12 cellular contexts compared by ENCODE assay signal in the genomic region with DNA sequence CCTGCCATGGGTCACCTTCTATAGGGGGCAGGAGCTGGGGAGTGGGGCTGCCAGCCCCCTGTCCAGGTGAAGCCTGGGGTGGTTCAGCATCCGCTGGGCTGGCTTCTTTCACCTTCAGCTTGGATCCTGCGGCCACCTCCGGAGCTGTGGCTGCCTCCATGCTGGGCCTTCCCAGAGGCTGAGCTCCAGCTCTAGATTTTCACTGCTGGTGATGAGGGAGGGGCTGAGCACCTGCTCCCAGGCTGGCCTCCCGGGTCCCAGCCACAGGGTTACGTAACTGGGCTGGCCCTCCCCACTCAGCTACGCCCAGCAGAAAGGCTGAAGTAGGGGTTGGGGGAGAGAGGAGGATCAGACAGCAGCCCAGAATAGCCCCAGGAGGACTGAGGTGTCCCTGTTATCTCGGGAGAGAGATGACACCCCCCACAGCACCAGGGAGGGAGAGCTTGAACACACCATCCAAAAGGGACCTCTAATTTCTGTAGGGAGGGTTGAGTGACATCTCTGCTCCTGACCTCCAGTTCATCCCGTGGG. TPM values are rescaled to one million over a fixed set of nuclear protein-coding genes. Genes with fewer than 3 reads are reported as not detected.
DNase-seq lines count a peak whose midpoint lies in the region; ATAC-seq, FAIRE-seq and TF ChIP-seq lines count a peak whose summit lies in the region.
"Had no signal": no experiment of that assay in that cellular context is flagged by ENCODE, and none has a peak within 500 bp of the region (broad histone marks: within the 10 kb centered on the region; RNA-seq: fewer than 3 reads in every experiment).

A gene with protein sequence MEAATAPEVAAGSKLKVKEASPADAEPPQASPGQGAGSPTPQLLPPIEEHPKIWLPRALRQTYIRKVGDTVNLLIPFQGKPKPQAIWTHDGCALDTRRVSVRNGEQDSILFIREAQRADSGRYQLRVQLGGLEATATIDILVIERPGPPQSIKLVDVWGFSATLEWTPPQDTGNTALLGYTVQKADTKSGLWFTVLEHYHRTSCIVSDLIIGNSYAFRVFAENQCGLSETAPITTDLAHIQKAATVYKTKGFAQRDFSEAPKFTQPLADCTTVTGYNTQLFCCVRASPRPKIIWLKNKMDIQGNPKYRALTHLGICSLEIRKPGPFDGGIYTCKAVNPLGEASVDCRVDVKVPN (minus strand): TSS at position 180 of the 531 bp plus-strand sequence. CDS start 20 bp downstream, at position 160.

- no peak for TF ChIP-seq RAD21 in HepG2 (CRISPR knock-in tag; IDR thresholded peaks at IDR 0.05)

- H2AFZ ChIP-seq in HepG2 (ENCODE audit: low read length): no peak within 1 kb of the TSS

- no peaks in the 10 kb centered on the region for H3K9me3 ChIP-seq in HepG2 (ENCODE audit: low read length)
- H3K9me3 ChIP-seq in right lobe of liver: no peaks in the 10 kb centered on the region
- no peaks in the 10 kb centered on the region for H3K9me3 ChIP-seq in duodenal mucosa (ENCODE audit: control insufficient read depth in 1 of 2, low read length in 2 of 2)
- H3K9me3 ChIP-seq in mucosa of descending colon: no peaks in the 10 kb centered on the region

- TF ChIP-seq EP300 in HepG2 (IDR thresholded peaks at IDR 0.05; ENCODE audit: low read depth in 2 of 2, low read length in 2 of 2): no peak
- no peak for TF ChIP-seq EP300 in HepG2 (CRISPR knock-in tag; IDR thresholded peaks at IDR 0.05; ENCODE audit: borderline replicate concordance)

- BruUV-seq in HepG2 (replicated peaks; lab: Mats Ljungman, UMichigan): no TSS peak

- H3K27ac ChIP-seq in HepG2 (ENCODE audit: extremely low read length, insufficient read depth, low read length) (peak within 1 kb of the TSS; percentile 24), right lobe of liver (no peak within 1 kb of the TSS), duodenal mucosa (ENCODE audit: low read depth, low read length) (peak within 1 kb of the TSS; percentile 34), RWPE1 (no peak within 1 kb of the TSS)

- WGBS in HepG2 (ENCODE audit: low lambda C conversion rate): 26% methylated on average over 5 of the region's 8 CpGs
- no CpG with 5 or more reads among the region's 8 CpGs for WGBS in right lobe of liver (ENCODE audit: insufficient coverage, low coverage, low lambda C conversion rate, missing lambda C conversion rate)

- no peaks in the 10 kb centered on the region for H4K20me1 ChIP-seq in HepG2 (ENCODE audit: insufficient read depth, low read length)

- in situ Hi-C loops in HepG2 (cut with HindIII; ENCODE audit: extremely low pct_ligation_motif_present, low pct_unique_long_range_greater_than_20kb): no loop called here

- DNase-seq in HepG2 (ENCODE audit: low spot score) (no peak), right lobe of liver (no peak), mucosa of descending colon (no peak), amniotic stem cell (lab: John Stamatoyannopoulos, UW) (no peak), RWPE1 (ENCODE audit: low spot score) (no peak)
- no peak for DNase-seq in effector CD4-positive, alpha-beta T cell
- DNase-seq: GF-D8; stimulated activated naive CD4-positive, alpha-beta T cell had no signal

- H3K4me1 ChIP-seq in HepG2 (ENCODE audit: insufficient read depth, low read length) (peaks cover 87% of the 10 kb centered on the region), right lobe of liver (peaks cover 0 to 11% (median 4%) of the 10 kb centered on the region in 4 donors), duodenal mucosa (ENCODE audit: control insufficient read depth in 1 of 2, insufficient read depth in 2 of 2, low read length in 2 of 2) (peaks cover 16 to 18% of the 10 kb centered on the region in 2 donors), mucosa of descending colon (ENCODE audit: low read depth) (no peaks in the 10 kb centered on the region)

- H3K9ac ChIP-seq in HepG2 (ENCODE audit: insufficient read depth, low read depth, low read length): peak within 1 kb of the TSS; percentile 49
- H3K9ac ChIP-seq in duodenal mucosa (ENCODE audit: low read depth in 1 of 2, low read length in 2 of 2): peak within 1 kb of the TSS in 1 of 2 donors; percentile 5

- FAIRE-seq in HepG2 (lab: Jason Lieb, UNC): peak; percentile 44
- FAIRE-seq: H54, TTC549 had no signal

- ATAC-seq in HepG2: peak; percentile 49
- ATAC-seq in right lobe of liver: no peak
- peak; percentile 12 for ATAC-seq in mucosa of descending colon
- ATAC-seq in GM18868 (IDR thresholded peaks at IDR 0.05; ENCODE audit: unreplicated experiment): no peak

- CTCF ChIA-PET in HepG2 (lab: Yijun Ruan, JAX; ENCODE audit: low intra/inter-chr PET ratio, low total read pairs): no interaction called here
- CTCF ChIA-PET in RWPE1 (lab: Yijun Ruan, JAX): no interaction called here

- H3K36me3 ChIP-seq in HepG2 (replicated peaks in 1 of 2; ENCODE audit: control insufficient read depth in 1 of 2, insufficient read depth in 2 of 2, low read length in 2 of 2): 0 out of 5 replicates have a peak, but pooled peaks cover 0 to under 1% of the 10 kb centered on the region in 2 experiments
- no peaks in the 10 kb centered on the region for H3K36me3 ChIP-seq in right lobe of liver
- peaks cover 0 to 5% of the 10 kb centered on the region in 2 donors for H3K36me3 ChIP-seq in duodenal mucosa (ENCODE audit: control insufficient read depth in 1 of 2, insufficient read depth in 2 of 2, low read length in 2 of 2)
- H3K36me3 ChIP-seq in mucosa of descending colon (ENCODE audit: low read depth): no peaks in the 10 kb centered on the region

- 0 out of 2 replicates have a peak, but pooled peaks have one; percentile 10 for TF ChIP-seq CTCF in HepG2 (CRISPR knock-in tag; IDR thresholded peaks at IDR 0.05)
- no peak for TF ChIP-seq CTCF in right lobe of liver (IDR thresholded peaks at IDR 0.05)
- no peak for TF ChIP-seq CTCF in mucosa of descending colon (IDR thresholded peaks at IDR 0.05)
- no peak for TF ChIP-seq CTCF in RWPE1 (conservative IDR thresholded peaks at IDR 0.05; ENCODE audit: low read depth)

- TF ChIP-seq POLR2A in HepG2 (IDR thresholded peaks at IDR 0.05; ENCODE audit: insufficient read depth in 1 of 2, low read depth in 2 of 2, low read length in 2 of 2) (no peak), right lobe of liver (IDR thresholded peaks at IDR 0.05) (no peak)

- peak within 1 kb of the TSS; percentile 68 for H3K4me2 ChIP-seq in HepG2 (ENCODE audit: low read depth, low read length)

- intact Hi-C loops in HepG2 (cut with micrococcal nuclease; ENCODE audit: unreplicated experiment): no loop called here
- intact Hi-C loops in right lobe of liver (cut with DNase I): no loop called here
- intact Hi-C loops in mucosa of descending colon (cut with DNase I, micrococcal nuclease): no loop called here

- H3K27me3 ChIP-seq in HepG2 (ENCODE audit: control insufficient read depth in 1 of 2, insufficient read depth in 2 of 2, low read length in 2 of 2) (no peaks in the 10 kb centered on the region), right lobe of liver (no peaks in the 10 kb centered on the region), duodenal mucosa (ENCODE audit: control insufficient read depth in 1 of 2, insufficient read depth in 2 of 2, low read length in 2 of 2) (no peaks in the 10 kb centered on the region)

- no peaks in the 10 kb centered on the region for H3K79me2 ChIP-seq in HepG2 (ENCODE audit: insufficient read depth, low read length)

- peak within 1 kb of the TSS; percentile 14 to 62 (median 36); a peak in 5 of 6 replicates for H3K4me3 ChIP-seq in HepG2 (replicated peaks in 1 of 3; ENCODE audit: insufficient read depth in 1 of 3, low read depth in 2 of 3, low read length in 3 of 3)
- H3K4me3 ChIP-seq in right lobe of liver: no peak within 1 kb of the TSS
- no peak within 1 kb of the TSS for H3K4me3 ChIP-seq in duodenal mucosa (ENCODE audit: low read depth in 1 of 2, low read length in 2 of 2)
- H3K4me3 ChIP-seq in mucosa of descending colon: no peak within 1 kb of the TSS

- POLR2A ChIA-PET in HepG2 (lab: Yijun Ruan, JAX): interaction anchor here (0.9 to 2.9 kb wide), 9 partner anchors 8 to 92 kb away, joined by 3 to 21 read pairs (median 4); a partner anchor contains a TSS
- POLR2A ChIA-PET in RWPE1 (lab: Yijun Ruan, JAX; ENCODE audit: low non-redundant PET): no interaction called here

TF ChIP-seq in HepG2, 621 proteins besides CTCF, POLR2A, EP300 and RAD21 (continues in another document):
- TF ChIP-seq ZNF138 (CRISPR knock-in tag; IDR thresholded peaks at IDR 0.05; ENCODE audit: low read depth): no peak
- peak; percentile 79 for TF ChIP-seq CEBPG (CRISPR knock-in tag; IDR thresholded peaks at IDR 0.05)
- TF ChIP-seq NFKBIZ (CRISPR knock-in tag; IDR thresholded peaks at IDR 0.05): no peak
- no peak for TF ChIP-seq SATB2 (CRISPR knock-in tag; IDR thresholded peaks at IDR 0.05)
- TF ChIP-seq SP2 (CRISPR knock-in tag; IDR thresholded peaks at IDR 0.05): no peak
- no peak for TF ChIP-seq ZMYM2 (CRISPR knock-in tag; IDR thresholded peaks at IDR 0.05)
- TF ChIP-seq ZNF350 (CRISPR knock-in tag; IDR thresholded peaks at IDR 0.05; ENCODE audit: borderline replicate concordance, low read depth): peak; percentile 22; the same call in 1 of the 2 replicates

RNA-seq across cellular contexts. Expression of the gene that starts here (rescaled TPM):
- total RNA-seq in HepG2 (2016; rRNA removed; fragmentation: Illumina TruSeq; extraction: Trizol) (3.8 and 5.7 TPM in 2 replicates), right lobe of liver (not detected), mucosa of descending colon (not detected)
- 3.1 and 3.6 TPM in 2 replicates for total RNA-seq in HepG2 (2016; cell fraction: cytosol; rRNA removed; fragmentation: Illumina TruSeq; extraction: Trizol; ENCODE audit: low read depth)
- total RNA-seq in HepG2 (2016; cell fraction: insoluble cytoplasmic fraction; rRNA removed; fragmentation: Illumina TruSeq; extraction: Trizol): 2.8 and 5.0 TPM in 2 replicates
- 3.2 and 3.4 TPM in 2 replicates for total RNA-seq in HepG2 (2016; cell fraction: membrane; rRNA removed; fragmentation: Illumina TruSeq; extraction: Trizol)
- 2.4 and 2.6 TPM in 2 replicates for total RNA-seq in HepG2 (2016; cell fraction: nucleus; rRNA removed; fragmentation: Illumina TruSeq; extraction: Trizol)
- polyA plus RNA-seq in HepG2 (2011; rRNA removed): 3.7 and 6.1 TPM in 2 replicates
- 4.3 and 4.4 TPM in 2 replicates for polyA plus RNA-seq in HepG2 (2011; cell fraction: cytosol; rRNA removed)
- polyA plus RNA-seq in HepG2 (2011; cell fraction: nucleus; rRNA removed): 6.0 and 7.0 TPM in 2 replicates
- 2.5 and 2.7 TPM in 2 replicates for polyA plus RNA-seq in HepG2 (2012)
- polyA plus RNA-seq in HepG2 (2016; cell fraction: cytosol; fragmentation: Illumina TruSeq; extraction: Trizol; ENCODE audit: low read depth): 2.2 TPM in 2 replicates
- polyA plus RNA-seq in HepG2 (2016; cell fraction: insoluble cytoplasmic fraction; fragmentation: Illumina TruSeq; extraction: Trizol; ENCODE audit: low read depth): 4.9 and 5.8 TPM in 2 replicates
- polyA plus RNA-seq in HepG2 (2016; cell fraction: membrane; fragmentation: Illumina TruSeq; extraction: Trizol; ENCODE audit: low read depth): 2.6 and 2.9 TPM in 2 replicates
- polyA plus RNA-seq in HepG2 (2016; cell fraction: nucleus; fragmentation: Illumina TruSeq; extraction: Trizol; ENCODE audit: insufficient read depth, low read depth): 4.3 and 5.1 TPM in 2 replicates
- polyA minus RNA-seq in HepG2 (2011; rRNA and poly(A)+ RNA removed; ENCODE audit: low replicate concordance): 0.30 and 3.0 TPM in 2 replicates
- 1.1 and 1.3 TPM in 2 replicates for polyA minus RNA-seq in HepG2 (2011; cell fraction: cytosol; rRNA and poly(A)+ RNA removed)
- polyA minus RNA-seq in HepG2 (2011; cell fraction: nucleus; rRNA and poly(A)+ RNA removed): 2.3 and 2.9 TPM in 2 replicates

Comparison
In these comparisons a context has a peak if more than half of its experiments do, and no peak if none do; other contexts are left out.
1. H3K27ac ChIP-seq: peak in HepG2 (single experiment) and duodenal mucosa (single experiment); none in right lobe of liver (0 of 3) and RWPE1 (single experiment).
2. H3K4me3 ChIP-seq: peak in HepG2 (3 of 3); none in right lobe of liver (0 of 3), duodenal mucosa (0 of 2) and mucosa of descending colon (single experiment).
3. Peak in ATAC-seq in mucosa of descending colon; RNA of the gene not detected or under 1 TPM.